ENCODE assay signal across 9 cellular contexts in the genomic region with DNA sequence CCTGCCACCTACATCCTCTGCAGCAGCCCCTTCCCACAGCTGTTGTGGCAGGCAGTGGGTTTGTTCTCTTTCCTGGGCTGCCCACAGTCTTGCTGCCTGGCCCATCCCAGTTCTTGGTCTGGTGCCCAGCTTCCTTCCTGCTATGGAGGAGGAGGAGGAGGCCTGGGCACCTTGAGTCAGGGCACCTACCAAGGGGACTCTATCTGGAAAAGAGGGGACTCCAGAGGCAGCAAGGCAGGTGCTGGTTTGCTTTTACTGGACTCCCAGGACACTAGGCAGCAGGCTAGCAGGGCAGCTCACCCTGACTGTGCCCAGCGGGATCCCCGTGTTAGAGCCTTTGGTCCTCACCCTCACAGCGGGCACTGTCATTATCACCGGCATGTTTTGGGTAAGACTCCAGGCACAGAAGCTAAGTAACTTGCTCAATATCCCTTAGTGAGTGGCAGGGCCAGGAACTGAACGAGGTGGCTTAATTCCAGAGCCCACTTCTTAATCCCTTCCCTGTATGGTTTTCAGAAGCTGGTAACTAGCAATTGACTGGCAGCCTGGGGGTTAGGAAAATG.
DNase-seq lines count a peak whose midpoint lies in the region; ATAC-seq lines count a peak whose summit lies in the region.
"Had no signal": no experiment of that assay in that cellular context is flagged by ENCODE, and none has a peak within 500 bp of the region (broad histone marks: within the 10 kb centered on the region; RNA-seq: fewer than 3 reads in every experiment).

No MANE protein-coding gene starts in this region.

- no peak overlapping the region for H3K4me3 ChIP-seq in subcutaneous abdominal adipose tissue (ENCODE audit: low read depth in 1 of 5, low read length in 5 of 5)

- H3K27me3 ChIP-seq in subcutaneous abdominal adipose tissue (ENCODE audit: control insufficient read depth in 5 of 5, insufficient read depth in 4 of 5, low read length in 5 of 5) = no peaks in the 10 kb centered on the region

- no peak for DNase-seq in T-helper 2 cell treated with Interferon-gamma antibody and Interleukin-4, amounts not matched to agents 5 μg/mL and 100 μg/mL, for 36 hours (ENCODE audit: low spot score)
- no peak for DNase-seq in T-helper 2 cell
- peak; percentile 48 for DNase-seq in islet precursor cell
- no peak for DNase-seq in dedifferentiated amniotic fluid mesenchymal stem cell (ENCODE audit: extremely low spot score)
- no peak for DNase-seq in stimulated activated CD4-positive, alpha-beta T cell treated with anti-CD3 and anti-CD28 coated beads, Interleukin-4, amount 100 ng/mL, for 1 hour
- DNase-seq in NCI-H526 (lab: John Stamatoyannopoulos, UW) = no peak
- DNase-seq: activated CD4-positive, alpha-beta T cell treated with anti-CD3 and anti-CD28 coated beads for 1 hour had no signal

- peaks cover 54% of the 10 kb centered on the region for H3K4me1 Mint-ChIP-seq in T-helper 2 cell treated with Interferon-gamma antibody and Interleukin-4, amounts not matched to agents 5 μg/mL and 100 μg/mL, for 36 hours (ENCODE audit: low read depth)
- peaks cover 29% of the 10 kb centered on the region for H3K4me1 Mint-ChIP-seq in activated T-helper 17 cell treated with anti-CD3 and anti-CD28 coated beads, Interleukin-2, amount 50 U/mL, for 72 hours

- no peak overlapping the region for H3K9ac ChIP-seq in subcutaneous abdominal adipose tissue (ENCODE audit: low read length in 5 of 5)

- no peaks in the 10 kb centered on the region for H3K36me3 ChIP-seq in subcutaneous abdominal adipose tissue (ENCODE audit: control insufficient read depth in 5 of 5, insufficient read depth in 5 of 5, low read length in 5 of 5)

- peaks cover 15% of the 10 kb centered on the region for H3K36me3 Mint-ChIP-seq in T-helper 2 cell treated with Interferon-gamma antibody and Interleukin-4, amounts not matched to agents 5 μg/mL and 100 μg/mL, for 36 hours (ENCODE audit: low read depth)
- H3K36me3 Mint-ChIP-seq in activated T-helper 17 cell treated with anti-CD3 and anti-CD28 coated beads, Interleukin-2, amount 50 U/mL, for 72 hours (ENCODE audit: low read depth) = peaks cover 18% of the 10 kb centered on the region

- H3K27ac Mint-ChIP-seq in T-helper 2 cell treated with Interferon-gamma antibody and Interleukin-4, amounts not matched to agents 5 μg/mL and 100 μg/mL, for 36 hours = peak overlapping the region; percentile 99
- peak overlapping the region; percentile 99 for H3K27ac Mint-ChIP-seq in activated T-helper 17 cell treated with anti-CD3 and anti-CD28 coated beads, Interleukin-2, amount 50 U/mL, for 72 hours

- peak overlapping the region; percentile 99 for H3K27ac ChIP-seq in subcutaneous abdominal adipose tissue (ENCODE audit: low read depth, low read length)

- no peaks in the 10 kb centered on the region for H3K9me3 ChIP-seq in subcutaneous abdominal adipose tissue (ENCODE audit: control insufficient read depth in 5 of 5, low read length in 5 of 5)

- H3K27me3 Mint-ChIP-seq in T-helper 2 cell treated with Interferon-gamma antibody and Interleukin-4, amounts not matched to agents 5 μg/mL and 100 μg/mL, for 36 hours (ENCODE audit: low read depth) = no peaks in the 10 kb centered on the region
- no peaks in the 10 kb centered on the region for H3K27me3 Mint-ChIP-seq in activated T-helper 17 cell treated with anti-CD3 and anti-CD28 coated beads, Interleukin-2, amount 50 U/mL, for 72 hours

- H3K4me3 Mint-ChIP-seq in T-helper 2 cell treated with Interferon-gamma antibody and Interleukin-4, amounts not matched to agents 5 μg/mL and 100 μg/mL, for 36 hours = peak overlapping the region; percentile 80
- peak overlapping the region; percentile 79 for H3K4me3 Mint-ChIP-seq in activated T-helper 17 cell treated with anti-CD3 and anti-CD28 coated beads, Interleukin-2, amount 50 U/mL, for 72 hours

- no peak for ATAC-seq in activated T-helper 17 cell treated with anti-CD3 and anti-CD28 coated beads, Interleukin-2, amount 50 U/mL, for 72 hours (replicated peaks)

- H3K4me1 ChIP-seq in subcutaneous abdominal adipose tissue (ENCODE audit: control insufficient read depth in 5 of 5, insufficient read depth in 5 of 5, low read length in 5 of 5) = peaks cover 9 to 71% (median 55%) of the 10 kb centered on the region in 5 donors

- no peaks in the 10 kb centered on the region for H3K9me3 Mint-ChIP-seq in T-helper 2 cell treated with Interferon-gamma antibody and Interleukin-4, amounts not matched to agents 5 μg/mL and 100 μg/mL, for 36 hours
- no peaks in the 10 kb centered on the region for H3K9me3 Mint-ChIP-seq in activated T-helper 17 cell treated with anti-CD3 and anti-CD28 coated beads, Interleukin-2, amount 50 U/mL, for 72 hours
